ENCODE assay signal across 9 cellular contexts in genomic region chr13:23618341-23618740, GRCh38. TPM values are rescaled to one million over a fixed set of nuclear protein-coding genes. Genes with fewer than 3 reads are reported as not detected.
DNase-seq lines count a peak whose midpoint lies in the region; ATAC-seq and TF ChIP-seq lines count a peak whose summit lies in the region.
"Had no signal": no experiment of that assay in that cellular context is flagged by ENCODE, and none has a peak within 500 bp of the region (broad histone marks: within the 10 kb centered on the region; RNA-seq: fewer than 3 reads in every experiment).

No MANE protein-coding gene starts in this region.

- no peak overlapping the region for H3K27ac Mint-ChIP-seq in stimulated activated effector memory CD8-positive, alpha-beta T cell treated with anti-CD3 and anti-CD28 coated beads, Interleukin-12 subunit alpha, Interleukin-12 subunit beta, amount 100 ng/mL, for 72 hours

- ATAC-seq in stimulated activated effector memory CD8-positive, alpha-beta T cell treated with anti-CD3 and anti-CD28 coated beads, Interleukin-12 subunit alpha, Interleukin-12 subunit beta, amount 100 ng/mL, for 72 hours, result no peak
- ATAC-seq in HG03457 (IDR thresholded peaks at IDR 0.05; ENCODE audit: unreplicated experiment), result no peak

- no peaks in the 10 kb centered on the region for H3K9me3 Mint-ChIP-seq in stimulated activated effector memory CD8-positive, alpha-beta T cell treated with anti-CD3 and anti-CD28 coated beads, Interleukin-12 subunit alpha, Interleukin-12 subunit beta, amount 100 ng/mL, for 72 hours

- H3K9me3 ChIP-seq in esophagus squamous epithelium, result no peaks in the 10 kb centered on the region

- intact Hi-C loops in esophagus squamous epithelium (cut with DNase I), result no loop called here

- H3K36me3 Mint-ChIP-seq in stimulated activated effector memory CD8-positive, alpha-beta T cell treated with anti-CD3 and anti-CD28 coated beads, Interleukin-12 subunit alpha, Interleukin-12 subunit beta, amount 100 ng/mL, for 72 hours, result no peaks in the 10 kb centered on the region

- H3K27me3 ChIP-seq in kidney epithelial cell (ENCODE audit: control insufficient read depth, insufficient read depth, low read length) (no peaks in the 10 kb centered on the region), esophagus squamous epithelium (no peaks in the 10 kb centered on the region)

- TF ChIP-seq CTCF in cardiac fibroblast (IDR thresholded peaks at IDR 0.05; ENCODE audit: low read depth, low read length), result no peak
- no peak for TF ChIP-seq CTCF in kidney epithelial cell (IDR thresholded peaks at IDR 0.05; ENCODE audit: insufficient read depth, low read length, poor library complexity, severe bottlenecking)
- TF ChIP-seq CTCF in esophagus squamous epithelium (IDR thresholded peaks at IDR 0.05), result no peak

- WGBS in esophagus squamous epithelium, 2 donors, result 83 to 84% methylated on average over 8 of the region's 8 CpGs

- TF ChIP-seq POLR2A in esophagus squamous epithelium (IDR thresholded peaks at IDR 0.05), result no peak

- peaks cover 0 to 9% (median 0%) of the 10 kb centered on the region in 3 donors for H3K4me1 ChIP-seq in esophagus squamous epithelium

- H3K36me3 ChIP-seq in kidney epithelial cell (ENCODE audit: control insufficient read depth, insufficient read depth, low read length) (peaks cover under 1% of the 10 kb centered on the region), esophagus squamous epithelium (peaks cover 0 to 14% (median 0%) of the 10 kb centered on the region in 3 donors)

- H3K4me3 ChIP-seq in cardiac fibroblast (replicated peaks in 1 of 2; ENCODE audit: low read depth in 2 of 2, low read length in 2 of 2) (no peak overlapping the region), kidney epithelial cell (ENCODE audit: low read depth, low read length) (no peak overlapping the region), esophagus squamous epithelium (no peak overlapping the region)

- no peaks in the 10 kb centered on the region for H3K4me1 Mint-ChIP-seq in stimulated activated effector memory CD8-positive, alpha-beta T cell treated with anti-CD3 and anti-CD28 coated beads, Interleukin-12 subunit alpha, Interleukin-12 subunit beta, amount 100 ng/mL, for 72 hours

- H3K4me3 Mint-ChIP-seq in stimulated activated effector memory CD8-positive, alpha-beta T cell treated with anti-CD3 and anti-CD28 coated beads, Interleukin-12 subunit alpha, Interleukin-12 subunit beta, amount 100 ng/mL, for 72 hours, result no peak overlapping the region

- H3K27ac ChIP-seq in esophagus squamous epithelium, result peak overlapping the region in 2 of 4 donors; percentile 4 to 20

- peak; percentile 55 for DNase-seq in AG08396 (ENCODE audit: low spot score)
- peak; percentile 69 for DNase-seq in HS-5 (ENCODE audit: low read depth)
- DNase-seq in cardiac fibroblast (ENCODE audit: low read depth in 2 of 2), result peak; percentile 93 to 99
- peak; percentile 90 for DNase-seq in kidney epithelial cell (ENCODE audit: low read depth)
- DNase-seq in esophagus squamous epithelium (lab: John Stamatoyannopoulos, UW), result no peak
- DNase-seq in ecto neural progenitor cell (ENCODE audit: low spot score), result no peak
- DNase-seq in stimulated activated effector memory CD8-positive, alpha-beta T cell treated with anti-CD3 and anti-CD28 coated beads, Interleukin-12 subunit alpha, Interleukin-12 subunit beta, amount 100 ng/mL, for 72 hours (ENCODE audit: low spot score in 2 of 2), result no peak
- DNase-seq: GOT3 had no signal

RNA-seq across cellular contexts. Expression of gene TNFRSF19, which starts 48.1 kb away (rescaled TPM):
- total RNA-seq in kidney epithelial cell (31.3 and 38.5 TPM in 2 replicates), esophagus squamous epithelium (1 to 10 TPM; 5.2 to 9.5 (median 7.2) TPM)

Comparison
In these comparisons a context has a peak if more than half of its experiments do, and no peak if none do; other contexts are left out.
1. DNase-seq: peak in AG08396 (single experiment), HS-5 (single experiment), cardiac fibroblast (2 of 2) and kidney epithelial cell (single experiment); none in esophagus squamous epithelium (single experiment), ecto neural progenitor cell (single experiment) and stimulated activated effector memory CD8-positive, alpha-beta T cell treated with anti-CD3 and anti-CD28 coated beads, Interleukin-12 subunit alpha, Interleukin-12 subunit beta, amount 100 ng/mL, for 72 hours (0 of 2).